ENCODE assay signal across 8 cellular contexts in genomic region chr10:103659674-103660363, GRCh38.
DNase-seq lines count a peak whose midpoint lies in the region; ATAC-seq and TF ChIP-seq lines count a peak whose summit lies in the region.

No MANE protein-coding gene starts in this region.

- H3K27me3 ChIP-seq in thyroid gland = no peaks in the 10 kb centered on the region

- ATAC-seq in HG02588 (IDR thresholded peaks at IDR 0.05; ENCODE audit: unreplicated experiment) = peak; percentile 77

- H3K36me3 ChIP-seq in thyroid gland = no peaks in the 10 kb centered on the region

- intact Hi-C loops in thyroid gland (cut with DNase I) = no loop called here

- H3K4me3 ChIP-seq in fibroblast of pulmonary artery (replicated peaks; ENCODE audit: low read depth, low read length) = peak overlapping the region; percentile 62
- H3K4me3 ChIP-seq in thyroid gland (replicated peaks in 1 of 3) = peak overlapping the region; percentile 25 to 62 (median 35)

- TF ChIP-seq CTCF in fibroblast of pulmonary artery (IDR thresholded peaks at IDR 0.05; ENCODE audit: low read length, missing control alignments) = peak; percentile 13
- TF ChIP-seq CTCF in thyroid gland (IDR thresholded peaks at IDR 0.05) = peak in 1 of 6 experiments; percentile 10

- DNase-seq in NCI-H187 (lab: John Stamatoyannopoulos, UW) = peak; percentile 4 to 38
- no peak for DNase-seq in NCI-H187 treated with DMSO at 0.1 percent for 48 hours (lab: John Stamatoyannopoulos, UW)
- peak; percentile 93 for DNase-seq in NCI-H226
- peak; percentile 35 for DNase-seq in activated T-helper 9 cell treated with anti-CD3 and anti-CD28 coated beads, Interleukin-2, amount 50 U/mL, for 16 hours (ENCODE audit: low read depth)
- peak; percentile 89 for DNase-seq in fibroblast of pulmonary artery (ENCODE audit: low read depth)
- peak; percentile 62 for DNase-seq in non-pigmented ciliary epithelial cell (ENCODE audit: low read depth)
- DNase-seq in thyroid gland = peak; percentile 84 to 86

- 17 to 35% methylated on average over 7 to 10 of the region's 11 CpGs for WGBS in thyroid gland, 2 donors

- peak overlapping the region; percentile 91 to 97 (median 96) for H3K27ac ChIP-seq in thyroid gland

- H3K4me1 ChIP-seq in thyroid gland = peaks cover 13 to 34% of the 10 kb centered on the region in 2 donors

- TF ChIP-seq POLR2A in thyroid gland (IDR thresholded peaks at IDR 0.05) = peak in 1 of 2 donors; percentile 71

- H3K9me3 ChIP-seq in thyroid gland = no peaks in the 10 kb centered on the region
